Comparison of ENCODE assay signal across 8 cellular contexts in genomic region chr5:90866333-90866732, GRCh38.
A peak's percentile ranks its signal among the peaks of the same experiment; 100 is the strongest.
DNase-seq lines count a peak whose midpoint lies in the region; ATAC-seq, FAIRE-seq and TF ChIP-seq lines count a peak whose summit lies in the region.

No MANE protein-coding gene starts in this region.

- peak; percentile 74 to 80 (median 78) for ATAC-seq in right lobe of liver
- ATAC-seq in HG02973 (IDR thresholded peaks at IDR 0.05; ENCODE audit: unreplicated experiment), result no peak
- ATAC-seq in HG03196 (IDR thresholded peaks at IDR 0.05; ENCODE audit: unreplicated experiment), result no peak

- FAIRE-seq in bronchial epithelial cell (lab: Jason Lieb, UNC), result no peak

- CTCF ChIA-PET in HEK293 (lab: Yijun Ruan, JAX), result interaction anchor here (0.6 to 4.9 kb wide), 25 partner anchors 9 to 559 kb away, joined by 3 to 50 read pairs (median 4); partner anchors contain the start of gene ARRDC3

- H3K36me3 ChIP-seq in DOHH2 (ENCODE audit: control insufficient read depth, low read length) (no peaks in the 10 kb centered on the region), HEK293 (ENCODE audit: control insufficient read depth in 2 of 2, insufficient read depth in 1 of 2, low read length in 2 of 2) (no peaks in the 10 kb centered on the region; a peak in 1 of 3 replicates), bronchial epithelial cell (ENCODE audit: control insufficient read depth, insufficient read depth, low read length) (no peaks in the 10 kb centered on the region), right lobe of liver (no peaks in the 10 kb centered on the region)

- no peak for TF ChIP-seq POLR2A in right lobe of liver (IDR thresholded peaks at IDR 0.05)

- H3K9me2 ChIP-seq in DOHH2 (replicated peaks; ENCODE audit: control insufficient read depth, low read length), result no peaks in the 10 kb centered on the region

- no peaks in the 10 kb centered on the region for H3F3A ChIP-seq in DOHH2 (ENCODE audit: control insufficient read depth, insufficient read depth)

- H3K4me3 ChIP-seq in DOHH2 (ENCODE audit: low read length) (no peak overlapping the region), HEK293 (ENCODE audit: low read depth, low read length) (no peak overlapping the region), bronchial epithelial cell (ENCODE audit: low read depth, low read length) (no peak overlapping the region), right lobe of liver (peak overlapping the region in 2 of 3 donors; percentile 5 to 30)

- no peak overlapping the region for H3K4me2 ChIP-seq in DOHH2 (ENCODE audit: low read length)

- H3K27me3 ChIP-seq in DOHH2 (ENCODE audit: control insufficient read depth, low read length), result peaks cover 3% of the 10 kb centered on the region; the same call in 1 of the 2 replicates
- H3K27me3 ChIP-seq in bronchial epithelial cell (ENCODE audit: control insufficient read depth, insufficient read depth, low read length), result no peaks in the 10 kb centered on the region
- H3K27me3 ChIP-seq in right lobe of liver, result no peaks in the 10 kb centered on the region

- no peaks in the 10 kb centered on the region for H4K20me1 ChIP-seq in DOHH2 (ENCODE audit: control insufficient read depth, insufficient read depth, low read depth, low read length)

- H3K9me3 ChIP-seq in DOHH2 (ENCODE audit: control insufficient read depth, insufficient read depth, low read length) (no peaks in the 10 kb centered on the region), HEK293 (ENCODE audit: control insufficient read depth, insufficient read depth, low read depth, low read length) (no peaks in the 10 kb centered on the region), right lobe of liver (no peaks in the 10 kb centered on the region)

- POLR2A ChIA-PET in HEK293 (lab: Yijun Ruan, JAX), result no interaction called here

- WGBS in right lobe of liver (ENCODE audit: insufficient coverage, low coverage, low lambda C conversion rate, missing lambda C conversion rate), result 3% methylated on average over 2 of the region's 2 CpGs

- no peaks in the 10 kb centered on the region for H3K79me2 ChIP-seq in DOHH2 (ENCODE audit: control insufficient read depth, low read length)

- DNase-seq in NCI-H524 treated with DMSO at 0.1 percent for 48 hours (lab: John Stamatoyannopoulos, UW) (peak; percentile 10), bronchial epithelial cell (ENCODE audit: low read depth) (peak; percentile 53), right lobe of liver (no peak), T-helper 9 cell (no peak)

- no peaks in the 10 kb centered on the region for H3K4me1 ChIP-seq in DOHH2 (ENCODE audit: control insufficient read depth, low read length)
- H3K4me1 ChIP-seq in HEK293 (ENCODE audit: control insufficient read depth, insufficient read depth, low read length), result no peaks in the 10 kb centered on the region
- peaks cover 0 to 32% (median 5%) of the 10 kb centered on the region in 4 donors for H3K4me1 ChIP-seq in right lobe of liver

- H3K27ac ChIP-seq in DOHH2 (ENCODE audit: low read depth, low read length) (no peak overlapping the region), HEK293 (ENCODE audit: extremely low read depth, low read depth, low read length) (no peak overlapping the region), right lobe of liver (peak overlapping the region; percentile 45 to 92 (median 84))

- intact Hi-C loops in right lobe of liver (cut with DNase I), result no loop called here

- TF ChIP-seq CTCF in DOHH2 (IDR thresholded peaks at IDR 0.05; ENCODE audit: low read depth, low read length, poor library complexity, severe bottlenecking), result peak; percentile 48
- no peak; the same call in 1 of the 2 replicates for TF ChIP-seq CTCF in HEK293 (tag by site-specific recombination; IDR thresholded peaks at IDR 0.05)
- TF ChIP-seq CTCF in bronchial epithelial cell (IDR thresholded peaks at IDR 0.05; ENCODE audit: insufficient read depth, low read length, severe bottlenecking), result no peak
- peak; percentile 57 to 67 (median 62) for TF ChIP-seq CTCF in right lobe of liver (IDR thresholded peaks at IDR 0.05)

TF ChIP-seq in HEK293, 187 proteins besides CTCF, POLR2A, EP300 and RAD21:
- TF ChIP-seq ZNF654 (tag by site-specific recombination; IDR thresholded peaks at IDR 0.05; ENCODE audit: low read depth), result peak; percentile 84
- no peak for TF ChIP-seq ATF2 (tag by site-specific recombination; IDR thresholded peaks at IDR 0.05; ENCODE audit: low read depth)
- 0 out of 2 replicates have a peak, but pooled peaks have one; percentile 26 for TF ChIP-seq ZBTB17 (tag by site-specific recombination; IDR thresholded peaks at IDR 0.05)
- no peak for TF ChIP-seq ZNF530 (tag by site-specific recombination; IDR thresholded peaks at IDR 0.05; ENCODE audit: low read depth)

Comparison
In these comparisons a context has a peak if more than half of its experiments do, and no peak if none do; other contexts are left out.
1. H3K27ac ChIP-seq: peak in right lobe of liver (3 of 3); none in DOHH2 (single experiment) and HEK293 (single experiment).
2. H3K4me3 ChIP-seq: peak in right lobe of liver (2 of 3); none in DOHH2 (single experiment), HEK293 (single experiment) and bronchial epithelial cell (single experiment).
3. CTCF ChIP-seq: peak in DOHH2 (single experiment) and right lobe of liver (4 of 4); none in HEK293 (single experiment) and bronchial epithelial cell (single experiment).
4. DNase-seq: peak in NCI-H524 treated with DMSO at 0.1 percent for 48 hours (single experiment) and bronchial epithelial cell (single experiment); none in right lobe of liver (0 of 3) and T-helper 9 cell (single experiment).
5. ATAC-seq: peak in right lobe of liver (4 of 4); none in HG02973 (single experiment) and HG03196 (single experiment).